Comparison of ENCODE assay signal across 18 cellular contexts in the genomic region with DNA sequence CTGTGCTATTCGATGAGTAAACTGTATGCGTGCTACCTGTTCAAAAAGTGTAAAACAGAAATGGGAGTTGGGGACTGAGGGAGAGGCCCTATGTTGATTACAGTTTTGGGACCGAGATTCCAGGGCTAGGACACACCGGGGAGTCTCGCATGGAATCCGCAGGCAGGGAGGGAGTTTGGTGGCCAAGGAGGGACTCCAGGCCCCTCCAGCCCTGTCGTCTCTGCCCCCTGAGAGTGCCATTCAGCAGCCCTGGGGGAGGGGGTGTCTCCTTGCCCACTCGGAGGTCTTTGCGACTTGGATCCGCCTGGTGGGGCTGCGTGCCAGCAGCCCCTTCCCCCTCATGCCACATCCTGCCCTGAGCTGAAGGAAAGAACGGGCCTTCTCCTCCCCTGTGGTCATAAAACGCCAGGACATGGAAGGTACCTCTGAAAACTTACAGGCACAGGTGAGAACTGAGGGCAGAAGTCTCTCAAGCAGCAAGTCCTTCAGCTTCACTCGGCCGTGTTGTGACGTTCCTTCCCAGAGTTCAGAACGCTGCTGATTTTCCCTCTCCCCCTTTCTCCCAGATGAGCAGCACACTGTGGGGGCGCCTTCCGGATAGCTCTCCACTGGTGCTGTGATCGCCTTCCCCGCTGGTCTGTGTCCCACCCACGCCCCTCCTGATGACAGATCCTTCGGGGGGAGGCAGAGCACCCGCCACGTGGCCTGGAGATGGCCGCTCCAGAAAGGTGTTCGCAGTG.
"Had no signal": no experiment of that assay in that cellular context is flagged by ENCODE, and none has a peak within 500 bp of the region (broad histone marks: within the 10 kb centered on the region; RNA-seq: fewer than 3 reads in every experiment).

No MANE protein-coding gene starts in this region.

- H2AFZ ChIP-seq: hepatocyte had no signal

- H3K4me1 ChIP-seq: adrenal gland, uterus had no signal

- H3K27ac ChIP-seq: adrenal gland, hepatocyte, ovary, tibial nerve, uterus had no signal

- DNase-seq: activated CD4-positive, alpha-beta T cell treated with anti-CD3 and anti-CD28 coated beads, Interleukin-2, amount 10 ng/mL, durations not matched to agents 7 days and 5 days; activated CD8-positive, alpha-beta T cell treated with anti-CD3 and anti-CD28 coated beads, Interleukin-2, amount 10 ng/mL, durations not matched to agents 7 days and 5 days; activated effector memory CD4-positive, alpha-beta T cell treated with anti-CD3 and anti-CD28 coated beads, Interleukin-2, amount 50 U/mL, for 16 hours; activated T-cell treated with anti-CD3 and anti-CD28 coated beads, Interleukin-2, amount 50 U/mL, for 4 hours; adrenal gland; dermis blood vessel endothelial cell; effector memory CD8-positive, alpha-beta T cell; mucosa of descending colon; naive B cell; ovary; stimulated activated CD4-positive, alpha-beta T cell treated with anti-CD3 and anti-CD28 coated beads, Interleukin-1b, Interleukin-23, amount 100 ng/mL, for 48 hours; stimulated activated CD8-positive, alpha-beta memory T cell treated with anti-CD3 and anti-CD28 coated beads, Interleukin-4, amount 100 ng/mL, for 48 hours; stimulated activated naive CD4-positive, alpha-beta T cell; T1000 had no signal

- H3K4me3 ChIP-seq: adrenal gland, hepatocyte, mucosa of descending colon, ovary, tibial nerve, uterus had no signal

- H3K79me2 ChIP-seq: hepatocyte had no signal

- H3K4me2 ChIP-seq: hepatocyte had no signal

- H3K36me3 ChIP-seq: adrenal gland, ovary, uterus had no signal

- H3K27me3 ChIP-seq: adrenal gland, hepatocyte, ovary, tibial nerve, uterus had no signal

- FAIRE-seq: islet of Langerhans had no signal

- H3K9me3 ChIP-seq: adrenal gland, mucosa of descending colon, ovary, tibial nerve, uterus had no signal
